ENCODE assay signal across 8 cellular contexts in the genomic region with DNA sequence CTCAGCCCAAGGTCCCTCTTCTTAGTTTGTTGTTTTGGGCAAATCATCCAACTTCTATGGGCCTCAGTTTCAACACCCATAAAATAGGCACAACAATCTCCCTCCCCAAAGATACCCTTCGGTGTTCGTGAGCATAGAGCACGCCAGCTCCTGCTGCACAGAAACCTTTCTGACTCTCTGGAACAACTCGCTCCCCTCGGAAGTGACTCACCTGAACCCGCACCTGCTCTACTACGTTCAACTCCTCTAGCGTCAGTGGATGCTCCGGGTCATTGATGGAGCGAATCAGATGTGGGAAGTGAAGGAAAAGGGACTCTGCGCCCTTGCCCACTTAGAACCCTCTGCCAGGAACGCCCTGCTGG. TPM values are rescaled to one million over a fixed set of nuclear protein-coding genes. Genes with fewer than 3 reads are reported as not detected.
DNase-seq lines count a peak whose midpoint lies in the region; FAIRE-seq and TF ChIP-seq lines count a peak whose summit lies in the region.

No MANE protein-coding gene starts in this region.

- DNase-seq in AG09309 (ENCODE audit: low read depth) = no peak
- DNase-seq in T-helper 2 cell treated with Interferon-gamma antibody and Interleukin-4, amounts not matched to agents 5 μg/mL and 100 μg/mL, for 36 hours (ENCODE audit: low spot score) = no peak
- no peak for DNase-seq in H1 (ENCODE audit: low read depth in 1 of 2, low spot score in 2 of 2)
- DNase-seq in osteoblast (ENCODE audit: insufficient read length, low spot score, missing footprints) = no peak
- no peak for DNase-seq in T1000 (lab: John Stamatoyannopoulos, UW)
- no peak for DNase-seq in cerebellar cortex (ENCODE audit: low spot score)
- DNase-seq in SK-N-DZ (ENCODE audit: low spot score) = no peak

- H2BK12ac ChIP-seq in H1 (ENCODE audit: low read depth, low read length) = no peak overlapping the region; the same call in 1 of the 2 replicates

- 6% methylated on average over 11 of the region's 12 CpGs; no CpG with 5 or more reads in 1 of the 2 experiments for WGBS in H1 (ENCODE audit: extremely low coverage in 1 of 2, insufficient coverage in 1 of 2, insufficient read length in 1 of 2, insufficient replicate concordance in 2 of 2, low coverage in 1 of 2, low lambda C conversion rate in 2 of 2, missing lambda C conversion rate in 1 of 2), 2 experiments

- no peak overlapping the region for H2BK120ac ChIP-seq in H1 (replicated peaks; ENCODE audit: low read depth, low read length)

- H3K4me3 Mint-ChIP-seq in T-helper 2 cell treated with Interferon-gamma antibody and Interleukin-4, amounts not matched to agents 5 μg/mL and 100 μg/mL, for 36 hours = peak overlapping the region; percentile 95

- H3K4ac ChIP-seq in H1 (replicated peaks; ENCODE audit: insufficient read length, low read depth, low read length) = no peak overlapping the region

- TF ChIP-seq RAD21 in H1 (IDR thresholded peaks at IDR 0.05 in 1 of 2, conservative IDR thresholded peaks at IDR 0.05 in 1 of 2; ENCODE audit: low read depth in 2 of 2, low read length in 2 of 2) = no peak

- peaks cover 35% of the 10 kb centered on the region for H3K4me1 Mint-ChIP-seq in T-helper 2 cell treated with Interferon-gamma antibody and Interleukin-4, amounts not matched to agents 5 μg/mL and 100 μg/mL, for 36 hours (ENCODE audit: low read depth)

- H2BK20ac ChIP-seq in H1 (ENCODE audit: low read length) = no peak overlapping the region

- FAIRE-seq in H1 (lab: Jason Lieb, UNC) = no peak

- H2AK5ac ChIP-seq in H1 (ENCODE audit: low read depth, low read length) = no peak overlapping the region

- peaks cover 15% of the 10 kb centered on the region; the same call in 1 of the 2 replicates for H3K23me2 ChIP-seq in H1 (ENCODE audit: low read depth, low read length)

- peak overlapping the region; percentile 53 for H4K91ac ChIP-seq in H1 (replicated peaks; ENCODE audit: insufficient read length, low read length)

- H3K4me2 ChIP-seq in H1 (ENCODE audit: insufficient read depth in 1 of 2, low read depth in 2 of 2, low read length in 2 of 2) (peak overlapping the region; percentile 89 to 99), osteoblast (ENCODE audit: insufficient read depth, low read length) (peak overlapping the region; percentile 82)

- H3K79me2 ChIP-seq in H1 (ENCODE audit: control insufficient read depth in 1 of 2, insufficient read depth in 2 of 2, low read length in 2 of 2) (no peaks in the 10 kb centered on the region; a peak in 1 of 4 replicates), osteoblast (ENCODE audit: insufficient read depth, low read length) (peaks cover 57% of the 10 kb centered on the region)

- no peak overlapping the region for H4K8ac ChIP-seq in H1 (ENCODE audit: extremely low read depth, insufficient read depth, low read length)

- TF ChIP-seq CTCF in AG09309 (IDR thresholded peaks at IDR 0.05; ENCODE audit: control insufficient read depth, insufficient read depth, low read depth, low read length, missing control alignments) (no peak), HEK293 (tag by site-specific recombination; IDR thresholded peaks at IDR 0.05) (no peak), H1 (IDR thresholded peaks at IDR 0.05; ENCODE audit: control extremely low read depth in 1 of 3, insufficient read depth in 1 of 3, low read depth in 1 of 3, low read length in 3 of 3) (no peak), osteoblast (IDR thresholded peaks at IDR 0.05; ENCODE audit: extremely low read depth, low read depth, low read length) (no peak)

- peaks cover 2 to 9% of the 10 kb centered on the region in 2 experiments for H4K20me1 ChIP-seq in H1 (replicated peaks in 1 of 2; ENCODE audit: control insufficient read depth in 1 of 2, insufficient read depth in 2 of 2, low read length in 2 of 2)
- H4K20me1 ChIP-seq in osteoblast (ENCODE audit: insufficient read depth, low read length) = peaks cover 31% of the 10 kb centered on the region

- H3K36me3 ChIP-seq in HEK293 (ENCODE audit: control insufficient read depth in 2 of 2, insufficient read depth in 1 of 2, low read length in 2 of 2) (peaks cover 4 to 35% of the 10 kb centered on the region in 2 experiments; a peak in 2 of 3 replicates), H1 (ENCODE audit: control insufficient read depth in 2 of 4, insufficient read depth in 4 of 4, low read length in 3 of 4) (peaks cover 0 to 3% (median under 1%) of the 10 kb centered on the region in 4 experiments; a peak in 3 of 8 replicates), osteoblast (ENCODE audit: insufficient read depth, low read length) (peaks cover 5% of the 10 kb centered on the region)

- no peak overlapping the region for H2BK15ac ChIP-seq in H1 (ENCODE audit: low read length)

- no peak overlapping the region for H3K23ac ChIP-seq in H1 (ENCODE audit: insufficient read length)

- peak overlapping the region; percentile 84 for H3K4me3 ChIP-seq in AG09309 (ENCODE audit: control insufficient read depth, low read depth, low read length)
- peak overlapping the region; percentile 83 for H3K4me3 ChIP-seq in HEK293 (ENCODE audit: low read depth, low read length)
- peak overlapping the region; percentile 79 to 92 (median 90) for H3K4me3 ChIP-seq in H1 (ENCODE audit: extremely low read depth in 1 of 4, insufficient read depth in 2 of 4, low read depth in 3 of 4, low read length in 4 of 4)
- H3K4me3 ChIP-seq in osteoblast (ENCODE audit: insufficient read depth, low read length) = peak overlapping the region; percentile 90

- CTCF ChIA-PET in HEK293 (lab: Yijun Ruan, JAX) (interaction anchor here (0.8 to 2.4 kb wide), 4 partner anchors 28 to 66 kb away, joined by 3 to 20 read pairs (median 4); partner anchors contain the start of gene CES3), H1 (lab: Charles Lee; ENCODE audit: partially characterized antibody) (interaction anchor here (1.1 to 5.5 kb wide), 8 partner anchors 12 to 102 kb away, joined by 3 to 44 read pairs (median 8); partner anchors contain the start of gene CES3)

- peak overlapping the region; percentile 58 to 78 (median 61) for H3K9ac ChIP-seq in H1 (replicated peaks in 1 of 4; ENCODE audit: extremely low read depth in 1 of 4, low read depth in 3 of 4, low read length in 3 of 4)

- POLR2A ChIA-PET in HEK293 (lab: Yijun Ruan, JAX) (interaction anchor here (0.8 to 1.0 kb wide), 3 partner anchors 34 to 60 kb away, joined by 3 to 10 read pairs (median 5); partner anchors contain the start of gene PDP2), H1 (lab: Charles Lee; ENCODE audit: partially characterized antibody) (interaction anchor here (0.9 to 1.8 kb wide), 3 partner anchors 14 to 252 kb away, joined by 3 to 5 read pairs (median 3); partner anchors contain the start of gene PDP2)

- H2AFZ ChIP-seq in H1 (ENCODE audit: low read length) (peak overlapping the region; percentile 74; the same call in 1 of the 2 replicates), osteoblast (ENCODE audit: low read length) (peak overlapping the region; percentile 96)

- no peaks in the 10 kb centered on the region for H3K9me3 Mint-ChIP-seq in T-helper 2 cell treated with Interferon-gamma antibody and Interleukin-4, amounts not matched to agents 5 μg/mL and 100 μg/mL, for 36 hours

- TF ChIP-seq POLR2A in H1 (IDR thresholded peaks at IDR 0.05; ENCODE audit: control extremely low read depth in 1 of 2, low read depth in 2 of 2, low read length in 2 of 2) = no peak

- H3K27ac ChIP-seq in HEK293 (ENCODE audit: extremely low read depth, low read depth, low read length) = peak overlapping the region; percentile 72; the same call in 1 of the 2 replicates
- H3K27ac ChIP-seq in H1 (ENCODE audit: low read depth, low read length) = no peak overlapping the region
- H3K27ac ChIP-seq in osteoblast (ENCODE audit: low read depth, low read length) = peak overlapping the region; percentile 95

- H4K5ac ChIP-seq in H1 (ENCODE audit: insufficient read length, low read depth, low read length) = no peak overlapping the region

- no peaks in the 10 kb centered on the region for H3K27me3 Mint-ChIP-seq in T-helper 2 cell treated with Interferon-gamma antibody and Interleukin-4, amounts not matched to agents 5 μg/mL and 100 μg/mL, for 36 hours (ENCODE audit: low read depth)

- H3K36me3 Mint-ChIP-seq in T-helper 2 cell treated with Interferon-gamma antibody and Interleukin-4, amounts not matched to agents 5 μg/mL and 100 μg/mL, for 36 hours (ENCODE audit: low read depth) = peaks cover 33% of the 10 kb centered on the region

- no peak overlapping the region for H3K14ac ChIP-seq in H1 (ENCODE audit: insufficient read length)

- H3K9me3 ChIP-seq in HEK293 (ENCODE audit: control insufficient read depth, insufficient read depth, low read depth, low read length) (no peaks in the 10 kb centered on the region), H1 (ENCODE audit: insufficient read depth in 2 of 2, low read depth in 1 of 2, low read length in 1 of 2) (no peaks in the 10 kb centered on the region), osteoblast (ENCODE audit: low read depth, low read length) (no peaks in the 10 kb centered on the region)

- H3K79me1 ChIP-seq in H1 (ENCODE audit: low read depth, low read length) = peaks cover 2% of the 10 kb centered on the region; the same call in 1 of the 2 replicates

- TF ChIP-seq EP300 in H1 (IDR thresholded peaks at IDR 0.05; ENCODE audit: borderline replicate concordance in 1 of 2, low read depth in 2 of 2, low read length in 2 of 2) = no peak

- H3K27me3 ChIP-seq in H1 (replicated peaks in 1 of 4; ENCODE audit: control insufficient read depth in 3 of 4, extremely low read depth in 1 of 4, insufficient read depth in 3 of 4, low read length in 3 of 4) (peaks cover 0 to 9% (median 6%) of the 10 kb centered on the region in 4 experiments; a peak in 4 of 7 replicates), osteoblast (ENCODE audit: insufficient read depth, low read length) (no peaks in the 10 kb centered on the region)

- H3K18ac ChIP-seq in H1 (ENCODE audit: extremely low read depth, low read length) = no peak overlapping the region

- H3K4me1 ChIP-seq in HEK293 (ENCODE audit: control insufficient read depth, insufficient read depth, low read length) (peaks cover 2% of the 10 kb centered on the region; the same call in 1 of the 2 replicates), H1 (replicated peaks in 1 of 4; ENCODE audit: control insufficient read depth in 3 of 4, insufficient read depth in 4 of 4, low read length in 3 of 4) (peaks cover 0 to 9% (median 5%) of the 10 kb centered on the region in 4 experiments; a peak in 4 of 7 replicates), osteoblast (ENCODE audit: insufficient read depth, low read length) (peaks cover 18% of the 10 kb centered on the region)

- no peak overlapping the region for H2BK5ac ChIP-seq in H1 (ENCODE audit: low read depth, low read length)

- H3K56ac ChIP-seq in H1 (replicated peaks; ENCODE audit: insufficient read length, low read depth, low read length) = no peak overlapping the region

- H3K27ac Mint-ChIP-seq in T-helper 2 cell treated with Interferon-gamma antibody and Interleukin-4, amounts not matched to agents 5 μg/mL and 100 μg/mL, for 36 hours = peak overlapping the region; percentile 92

RNA-seq across cellular contexts. Expression of gene CIAO2B, which starts 0.4 kb away (rescaled TPM):
- 65.6 and 71.3 TPM in 2 replicates for total RNA-seq in H1 (2021; fragmentation: NEBNext Ultra II Directional; extraction: Animal tissue kit (Norgen Biotek cat#: 25700))
- polyA plus RNA-seq in H1 (2011; rRNA removed) = 248 and 256 TPM in 2 replicates
- polyA plus RNA-seq in H1 (2011; cell fraction: cytosol; rRNA removed) = 191 TPM
- 156 TPM for polyA plus RNA-seq in H1 (2011; cell fraction: nucleus; rRNA removed)
- polyA plus RNA-seq in H1 (2012, experiment 1 of 2) = 67.2 to 137 TPM (median 134 TPM) in 4 replicates
- polyA plus RNA-seq in H1 (2012, experiment 2 of 2) = 152 TPM
- 82.5 TPM for polyA plus RNA-seq in H1 (2013, experiment 1 of 2)
- 88.9 TPM for polyA plus RNA-seq in H1 (2013, experiment 2 of 2)
- 69.6 and 94.4 TPM in 2 replicates for polyA minus RNA-seq in H1 (2011; rRNA and poly(A)+ RNA removed)
- polyA minus RNA-seq in H1 (2011; cell fraction: cytosol; rRNA and poly(A)+ RNA removed) = 53.9 TPM
- 28.7 TPM for polyA minus RNA-seq in H1 (2011; cell fraction: nucleus; rRNA and poly(A)+ RNA removed)
- total RNA-seq in osteoblast = 90.8 and 97.4 TPM in 2 replicates
- 174 and 182 TPM in 2 replicates for polyA plus RNA-seq in SK-N-DZ (2014; cell fraction: cytosol; rRNA removed)
- polyA plus RNA-seq in SK-N-DZ (2014; cell fraction: nucleus; rRNA removed) = 92.7 and 156 TPM in 2 replicates

RNA-seq across cellular contexts. Expression of gene CES2, which starts 1.6 kb away (rescaled TPM):
- 14.4 and 14.7 TPM in 2 replicates for total RNA-seq in H1 (2021; fragmentation: NEBNext Ultra II Directional; extraction: Animal tissue kit (Norgen Biotek cat#: 25700))
- 8.6 and 16.8 TPM in 2 replicates for polyA plus RNA-seq in H1 (2011; rRNA removed)
- 12.2 TPM for polyA plus RNA-seq in H1 (2011; cell fraction: cytosol; rRNA removed)
- 34.5 TPM for polyA plus RNA-seq in H1 (2011; cell fraction: nucleus; rRNA removed)
- polyA plus RNA-seq in H1 (2012, experiment 1 of 2) = 12.3 to 15.9 TPM (median 14.2 TPM) in 4 replicates
- 10.4 TPM for polyA plus RNA-seq in H1 (2012, experiment 2 of 2)
- polyA plus RNA-seq in H1 (2013, experiment 1 of 2) = 14.2 TPM
- polyA plus RNA-seq in H1 (2013, experiment 2 of 2) = 12.1 TPM
- polyA minus RNA-seq in H1 (2011; rRNA and poly(A)+ RNA removed) = 16.0 and 19.1 TPM in 2 replicates
- polyA minus RNA-seq in H1 (2011; cell fraction: cytosol; rRNA and poly(A)+ RNA removed) = 9.0 TPM
- polyA minus RNA-seq in H1 (2011; cell fraction: nucleus; rRNA and poly(A)+ RNA removed) = 33.8 TPM
- total RNA-seq in osteoblast = 38.6 and 42.3 TPM in 2 replicates
- 17.0 and 20.9 TPM in 2 replicates for polyA plus RNA-seq in SK-N-DZ (2014; cell fraction: cytosol; rRNA removed)
- polyA plus RNA-seq in SK-N-DZ (2014; cell fraction: nucleus; rRNA removed) = 9.2 and 10.9 TPM in 2 replicates

RNA-seq across cellular contexts. Expression of gene RRAD, which starts 8.4 kb away (rescaled TPM):
- not detected in 2 replicates for total RNA-seq in H1 (2021; fragmentation: NEBNext Ultra II Directional; extraction: Animal tissue kit (Norgen Biotek cat#: 25700))
- polyA plus RNA-seq in H1 (2011; rRNA removed) = 0.08 and 0.17 TPM in 2 replicates
- polyA plus RNA-seq in H1 (2011; cell fraction: cytosol; rRNA removed) = 0.26 TPM
- polyA plus RNA-seq in H1 (2011; cell fraction: nucleus; rRNA removed) = 0.57 TPM
- polyA plus RNA-seq in H1 (2012, experiment 1 of 2) = 0.16 to 0.83 TPM (median 0.18 TPM) in 3 of 4 replicates, not detected in the other
- polyA plus RNA-seq in H1 (2012, experiment 2 of 2) = 0.16 TPM
- 0.08 TPM for polyA plus RNA-seq in H1 (2013, experiment 1 of 2)
- polyA plus RNA-seq in H1 (2013, experiment 2 of 2) = 0.09 TPM
- not detected in 2 replicates for polyA minus RNA-seq in H1 (2011; rRNA and poly(A)+ RNA removed)
- not detected for polyA minus RNA-seq in H1 (2011; cell fraction: cytosol; rRNA and poly(A)+ RNA removed)
- not detected for polyA minus RNA-seq in H1 (2011; cell fraction: nucleus; rRNA and poly(A)+ RNA removed)
- 3.2 and 4.3 TPM in 2 replicates for total RNA-seq in osteoblast
- polyA plus RNA-seq in SK-N-DZ (2014; cell fraction: cytosol; rRNA removed) = 0.12 TPM in 1 of 2 replicates, not detected in the other
- 0.26 TPM in 1 of 2 replicates, not detected in the other for polyA plus RNA-seq in SK-N-DZ (2014; cell fraction: nucleus; rRNA removed)

RNA-seq across cellular contexts. Expression of gene CDH16, which starts 15.1 kb away (rescaled TPM):
- total RNA-seq in H1 (2021; fragmentation: NEBNext Ultra II Directional; extraction: Animal tissue kit (Norgen Biotek cat#: 25700)) = not detected in 2 replicates
- not detected in 2 replicates for polyA plus RNA-seq in H1 (2011; rRNA removed)
- not detected for polyA plus RNA-seq in H1 (2011; cell fraction: cytosol; rRNA removed)
- polyA plus RNA-seq in H1 (2011; cell fraction: nucleus; rRNA removed) = not detected
- polyA plus RNA-seq in H1 (2012, experiment 1 of 2) = not detected in 4 replicates
- polyA plus RNA-seq in H1 (2012, experiment 2 of 2) = not detected
- polyA plus RNA-seq in H1 (2013, experiment 1 of 2) = not detected
- polyA plus RNA-seq in H1 (2013, experiment 2 of 2) = not detected
- not detected in 2 replicates for polyA minus RNA-seq in H1 (2011; rRNA and poly(A)+ RNA removed)
- polyA minus RNA-seq in H1 (2011; cell fraction: cytosol; rRNA and poly(A)+ RNA removed) = not detected
- polyA minus RNA-seq in H1 (2011; cell fraction: nucleus; rRNA and poly(A)+ RNA removed) = not detected
- not detected in 2 replicates for total RNA-seq in osteoblast
- polyA plus RNA-seq in SK-N-DZ (2014; cell fraction: cytosol; rRNA removed) = not detected in 2 replicates
- polyA plus RNA-seq in SK-N-DZ (2014; cell fraction: nucleus; rRNA removed) = not detected in 2 replicates

RNA-seq across cellular contexts. Expression of gene CES3, which starts 27.3 kb away (rescaled TPM):
- total RNA-seq in H1 (2021; fragmentation: NEBNext Ultra II Directional; extraction: Animal tissue kit (Norgen Biotek cat#: 25700)) = 1.6 and 1.7 TPM in 2 replicates
- polyA plus RNA-seq in H1 (2011; rRNA removed) = 2.2 and 2.8 TPM in 2 replicates
- 3.4 TPM for polyA plus RNA-seq in H1 (2011; cell fraction: cytosol; rRNA removed)
- polyA plus RNA-seq in H1 (2011; cell fraction: nucleus; rRNA removed) = 13.2 TPM
- 1.1 to 3.7 TPM (median 2.0 TPM) in 4 replicates for polyA plus RNA-seq in H1 (2012, experiment 1 of 2)
- polyA plus RNA-seq in H1 (2012, experiment 2 of 2) = 0.67 TPM
- 1.7 TPM for polyA plus RNA-seq in H1 (2013, experiment 1 of 2)
- polyA plus RNA-seq in H1 (2013, experiment 2 of 2) = 1.3 TPM
- 2.4 and 2.9 TPM in 2 replicates for polyA minus RNA-seq in H1 (2011; rRNA and poly(A)+ RNA removed)
- polyA minus RNA-seq in H1 (2011; cell fraction: cytosol; rRNA and poly(A)+ RNA removed) = 0.59 TPM
- polyA minus RNA-seq in H1 (2011; cell fraction: nucleus; rRNA and poly(A)+ RNA removed) = 12.5 TPM
- total RNA-seq in osteoblast = 0.29 TPM in 1 of 2 replicates, not detected in the other
- 2.1 and 2.2 TPM in 2 replicates for polyA plus RNA-seq in SK-N-DZ (2014; cell fraction: cytosol; rRNA removed)
- 9.9 and 12.0 TPM in 2 replicates for polyA plus RNA-seq in SK-N-DZ (2014; cell fraction: nucleus; rRNA removed)
